In the genomic region with DNA sequence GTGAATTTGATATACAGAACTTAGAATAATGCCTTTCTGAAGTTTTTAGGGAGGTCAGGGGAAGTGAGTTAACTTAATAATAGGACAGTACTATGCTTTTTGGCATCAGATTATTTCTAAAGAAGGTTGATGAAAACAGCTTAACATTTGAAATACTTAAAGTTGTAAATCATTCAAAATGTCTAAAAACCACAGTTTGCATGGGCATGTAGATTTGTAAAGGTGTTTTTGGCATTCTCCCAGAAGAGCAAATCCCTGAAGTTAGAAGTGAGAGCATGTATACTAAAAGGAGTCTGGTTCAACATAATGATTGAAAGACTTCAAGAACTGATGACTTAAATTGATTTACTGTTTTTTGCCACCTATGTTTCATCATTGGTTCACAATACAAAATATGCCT, we compare ENCODE assay signal across 2 cellular contexts.
TF ChIP-seq lines count a peak whose summit lies in the region.

No MANE protein-coding gene starts in this region.

TF ChIP-seq in HEK293, 187 proteins besides CTCF, POLR2A, EP300 and RAD21:
- TF ChIP-seq ZNF426 (tag by site-specific recombination; IDR thresholded peaks at IDR 0.05) (no peak), ZNF473 (tag by site-specific recombination; IDR thresholded peaks at IDR 0.05) (no peak), ZNF629 (tag by site-specific recombination; IDR thresholded peaks at IDR 0.05) (0 out of 2 replicates have a peak, but pooled peaks have one; percentile 8)
- TF ChIP-seq, protein P1, sequence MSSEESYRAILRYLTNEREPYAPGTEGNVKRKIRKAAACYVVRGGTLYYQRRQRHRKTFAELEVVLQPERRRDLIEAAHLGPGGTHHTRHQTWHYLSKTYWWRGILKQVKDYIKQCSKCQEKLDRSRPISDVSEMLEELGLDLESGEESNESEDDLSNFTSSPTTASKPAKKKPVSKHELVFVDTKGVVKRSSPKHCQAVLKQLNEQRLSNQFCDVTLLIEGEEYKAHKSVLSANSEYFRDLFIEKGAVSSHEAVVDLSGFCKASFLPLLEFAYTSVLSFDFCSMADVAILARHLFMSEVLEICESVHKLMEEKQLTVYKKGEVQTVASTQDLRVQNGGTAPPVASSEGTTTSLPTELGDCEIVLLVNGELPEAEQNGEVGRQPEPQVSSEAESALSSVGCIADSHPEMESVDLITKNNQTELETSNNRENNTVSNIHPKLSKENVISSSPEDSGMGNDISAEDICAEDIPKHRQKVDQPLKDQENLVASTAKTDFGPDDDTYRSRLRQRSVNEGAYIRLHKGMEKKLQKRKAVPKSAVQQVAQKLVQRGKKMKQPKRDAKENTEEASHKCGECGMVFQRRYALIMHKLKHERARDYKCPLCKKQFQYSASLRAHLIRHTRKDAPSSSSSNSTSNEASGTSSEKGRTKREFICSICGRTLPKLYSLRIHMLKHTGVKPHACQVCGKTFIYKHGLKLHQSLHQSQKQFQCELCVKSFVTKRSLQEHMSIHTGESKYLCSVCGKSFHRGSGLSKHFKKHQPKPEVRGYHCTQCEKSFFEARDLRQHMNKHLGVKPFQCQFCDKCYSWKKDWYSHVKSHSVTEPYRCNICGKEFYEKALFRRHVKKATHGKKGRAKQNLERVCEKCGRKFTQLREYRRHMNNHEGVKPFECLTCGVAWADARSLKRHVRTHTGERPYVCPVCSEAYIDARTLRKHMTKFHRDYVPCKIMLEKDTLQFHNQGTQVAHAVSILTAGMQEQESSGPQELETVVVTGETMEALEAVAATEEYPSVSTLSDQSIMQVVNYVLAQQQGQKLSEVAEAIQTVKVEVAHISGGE (tag by site-specific recombination; conservative IDR thresholded peaks at IDR 0.05; ENCODE audit: low read depth): no peak
- TF ChIP-seq, protein P2, sequence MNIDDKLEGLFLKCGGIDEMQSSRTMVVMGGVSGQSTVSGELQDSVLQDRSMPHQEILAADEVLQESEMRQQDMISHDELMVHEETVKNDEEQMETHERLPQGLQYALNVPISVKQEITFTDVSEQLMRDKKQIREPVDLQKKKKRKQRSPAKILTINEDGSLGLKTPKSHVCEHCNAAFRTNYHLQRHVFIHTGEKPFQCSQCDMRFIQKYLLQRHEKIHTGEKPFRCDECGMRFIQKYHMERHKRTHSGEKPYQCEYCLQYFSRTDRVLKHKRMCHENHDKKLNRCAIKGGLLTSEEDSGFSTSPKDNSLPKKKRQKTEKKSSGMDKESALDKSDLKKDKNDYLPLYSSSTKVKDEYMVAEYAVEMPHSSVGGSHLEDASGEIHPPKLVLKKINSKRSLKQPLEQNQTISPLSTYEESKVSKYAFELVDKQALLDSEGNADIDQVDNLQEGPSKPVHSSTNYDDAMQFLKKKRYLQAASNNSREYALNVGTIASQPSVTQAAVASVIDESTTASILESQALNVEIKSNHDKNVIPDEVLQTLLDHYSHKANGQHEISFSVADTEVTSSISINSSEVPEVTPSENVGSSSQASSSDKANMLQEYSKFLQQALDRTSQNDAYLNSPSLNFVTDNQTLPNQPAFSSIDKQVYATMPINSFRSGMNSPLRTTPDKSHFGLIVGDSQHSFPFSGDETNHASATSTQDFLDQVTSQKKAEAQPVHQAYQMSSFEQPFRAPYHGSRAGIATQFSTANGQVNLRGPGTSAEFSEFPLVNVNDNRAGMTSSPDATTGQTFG (tag by site-specific recombination; IDR thresholded peaks at IDR 0.05; ENCODE audit: borderline replicate concordance): no peak
- TF ChIP-seq, protein P3, sequence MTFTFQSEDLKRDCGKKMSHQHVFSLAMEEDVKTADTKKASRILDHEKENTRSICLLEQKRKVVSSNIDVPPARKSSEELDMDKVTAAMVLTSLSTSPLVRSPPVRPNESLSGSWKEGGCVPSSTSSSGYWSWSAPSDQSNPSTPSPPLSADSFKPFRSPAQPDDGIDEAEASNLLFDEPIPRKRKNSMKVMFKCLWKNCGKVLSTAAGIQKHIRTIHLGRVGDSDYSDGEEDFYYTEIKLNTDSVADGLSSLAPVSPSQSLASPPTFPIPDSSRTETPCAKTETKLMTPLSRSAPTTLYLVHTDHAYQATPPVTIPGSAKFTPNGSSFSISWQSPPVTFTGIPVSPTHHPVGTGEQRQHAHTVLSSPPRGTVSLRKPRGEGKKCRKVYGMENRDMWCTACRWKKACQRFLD (tag by site-specific recombination; IDR thresholded peaks at IDR 0.05): no peak
- TF ChIP-seq, protein P4, sequence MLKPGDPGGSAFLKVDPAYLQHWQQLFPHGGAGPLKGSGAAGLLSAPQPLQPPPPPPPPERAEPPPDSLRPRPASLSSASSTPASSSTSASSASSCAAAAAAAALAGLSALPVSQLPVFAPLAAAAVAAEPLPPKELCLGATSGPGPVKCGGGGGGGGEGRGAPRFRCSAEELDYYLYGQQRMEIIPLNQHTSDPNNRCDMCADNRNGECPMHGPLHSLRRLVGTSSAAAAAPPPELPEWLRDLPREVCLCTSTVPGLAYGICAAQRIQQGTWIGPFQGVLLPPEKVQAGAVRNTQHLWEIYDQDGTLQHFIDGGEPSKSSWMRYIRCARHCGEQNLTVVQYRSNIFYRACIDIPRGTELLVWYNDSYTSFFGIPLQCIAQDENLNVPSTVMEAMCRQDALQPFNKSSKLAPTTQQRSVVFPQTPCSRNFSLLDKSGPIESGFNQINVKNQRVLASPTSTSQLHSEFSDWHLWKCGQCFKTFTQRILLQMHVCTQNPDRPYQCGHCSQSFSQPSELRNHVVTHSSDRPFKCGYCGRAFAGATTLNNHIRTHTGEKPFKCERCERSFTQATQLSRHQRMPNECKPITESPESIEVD (tag by site-specific recombination; IDR thresholded peaks at IDR 0.05): peak; percentile 85
- TF ChIP-seq, protein P5, sequence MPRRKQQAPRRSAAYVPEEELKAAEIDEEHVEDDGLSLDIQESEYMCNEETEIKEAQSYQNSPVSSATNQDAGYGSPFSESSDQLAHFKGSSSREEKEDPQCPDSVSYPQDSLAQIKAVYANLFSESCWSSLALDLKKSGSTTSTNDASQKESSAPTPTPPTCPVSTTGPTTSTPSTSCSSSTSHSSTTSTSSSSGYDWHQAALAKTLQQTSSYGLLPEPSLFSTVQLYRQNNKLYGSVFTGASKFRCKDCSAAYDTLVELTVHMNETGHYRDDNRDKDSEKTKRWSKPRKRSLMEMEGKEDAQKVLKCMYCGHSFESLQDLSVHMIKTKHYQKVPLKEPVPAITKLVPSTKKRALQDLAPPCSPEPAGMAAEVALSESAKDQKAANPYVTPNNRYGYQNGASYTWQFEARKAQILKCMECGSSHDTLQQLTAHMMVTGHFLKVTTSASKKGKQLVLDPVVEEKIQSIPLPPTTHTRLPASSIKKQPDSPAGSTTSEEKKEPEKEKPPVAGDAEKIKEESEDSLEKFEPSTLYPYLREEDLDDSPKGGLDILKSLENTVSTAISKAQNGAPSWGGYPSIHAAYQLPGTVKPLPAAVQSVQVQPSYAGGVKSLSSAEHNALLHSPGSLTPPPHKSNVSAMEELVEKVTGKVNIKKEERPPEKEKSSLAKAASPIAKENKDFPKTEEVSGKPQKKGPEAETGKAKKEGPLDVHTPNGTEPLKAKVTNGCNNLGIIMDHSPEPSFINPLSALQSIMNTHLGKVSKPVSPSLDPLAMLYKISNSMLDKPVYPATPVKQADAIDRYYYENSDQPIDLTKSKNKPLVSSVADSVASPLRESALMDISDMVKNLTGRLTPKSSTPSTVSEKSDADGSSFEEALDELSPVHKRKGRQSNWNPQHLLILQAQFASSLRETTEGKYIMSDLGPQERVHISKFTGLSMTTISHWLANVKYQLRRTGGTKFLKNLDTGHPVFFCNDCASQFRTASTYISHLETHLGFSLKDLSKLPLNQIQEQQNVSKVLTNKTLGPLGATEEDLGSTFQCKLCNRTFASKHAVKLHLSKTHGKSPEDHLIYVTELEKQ (tag by site-specific recombination; IDR thresholded peaks at IDR 0.05; ENCODE audit: borderline replicate concordance): peak; percentile 18; the same call in 1 of the 2 replicates

TF ChIP-seq in K562, 482 proteins besides CTCF, POLR2A, EP300 and RAD21 (continues in another document):
- TF ChIP-seq FOXM1 (IDR thresholded peaks at IDR 0.05; ENCODE audit: low read depth) (no peak), FOXM1 (CRISPR knock-in tag; IDR thresholded peaks at IDR 0.05; ENCODE audit: low read depth) (no peak), MECOM (CRISPR knock-in tag; IDR thresholded peaks at IDR 0.05) (no peak), MEIS2 (IDR thresholded peaks at IDR 0.05; ENCODE audit: partially characterized antibody) (peak; percentile 76), PURB (CRISPR knock-in tag; IDR thresholded peaks at IDR 0.05; ENCODE audit: low read depth) (no peak), ZNF696 (CRISPR knock-in tag; conservative IDR thresholded peaks at IDR 0.05) (no peak), ZNF282 (CRISPR knock-in tag; IDR thresholded peaks at IDR 0.05) (no peak), PHB2 (IDR thresholded peaks at IDR 0.05; ENCODE audit: low read depth) (no peak), STAG1 (CRISPR knock-in tag; IDR thresholded peaks at IDR 0.05; ENCODE audit: borderline replicate concordance) (no peak), ZNF12 (CRISPR knock-in tag; IDR thresholded peaks at IDR 0.05) (no peak), RAD51 (IDR thresholded peaks at IDR 0.05; ENCODE audit: borderline replicate concordance, low read depth) (no peak), ARNT (IDR thresholded peaks at IDR 0.05) (no peak), COPS2 (conservative IDR thresholded peaks at IDR 0.05) (no peak), NR4A1 (CRISPR knock-in tag; IDR thresholded peaks at IDR 0.05) (no peak), NR4A1 (tag; IDR thresholded peaks at IDR 0.05) (no peak), NR1H2 (CRISPR knock-in tag; IDR thresholded peaks at IDR 0.05) (no peak), RBFOX2 (IDR thresholded peaks at IDR 0.05; ENCODE audit: low read depth, low read length) (no peak), ZBTB7A (IDR thresholded peaks at IDR 0.05; ENCODE audit: borderline replicate concordance, control insufficient read depth, low read depth, low read length) (no peak), PHTF2 (CRISPR knock-in tag; IDR thresholded peaks at IDR 0.05) (no peak), ETV6 (IDR thresholded peaks at IDR 0.05; ENCODE audit: borderline replicate concordance in 1 of 2, low read depth in 2 of 2, low read length in 1 of 2) (no peak), ETV6 (CRISPR knock-in tag; IDR thresholded peaks at IDR 0.05; ENCODE audit: borderline replicate concordance) (no peak), PYGO2 (tag; IDR thresholded peaks at IDR 0.05) (no peak)
- TF ChIP-seq, protein P6, sequence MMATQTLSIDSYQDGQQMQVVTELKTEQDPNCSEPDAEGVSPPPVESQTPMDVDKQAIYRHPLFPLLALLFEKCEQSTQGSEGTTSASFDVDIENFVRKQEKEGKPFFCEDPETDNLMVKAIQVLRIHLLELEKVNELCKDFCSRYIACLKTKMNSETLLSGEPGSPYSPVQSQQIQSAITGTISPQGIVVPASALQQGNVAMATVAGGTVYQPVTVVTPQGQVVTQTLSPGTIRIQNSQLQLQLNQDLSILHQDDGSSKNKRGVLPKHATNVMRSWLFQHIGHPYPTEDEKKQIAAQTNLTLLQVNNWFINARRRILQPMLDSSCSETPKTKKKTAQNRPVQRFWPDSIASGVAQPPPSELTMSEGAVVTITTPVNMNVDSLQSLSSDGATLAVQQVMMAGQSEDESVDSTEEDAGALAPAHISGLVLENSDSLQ (IDR thresholded peaks at IDR 0.05): peak; percentile 46
- TF ChIP-seq, protein P7, sequence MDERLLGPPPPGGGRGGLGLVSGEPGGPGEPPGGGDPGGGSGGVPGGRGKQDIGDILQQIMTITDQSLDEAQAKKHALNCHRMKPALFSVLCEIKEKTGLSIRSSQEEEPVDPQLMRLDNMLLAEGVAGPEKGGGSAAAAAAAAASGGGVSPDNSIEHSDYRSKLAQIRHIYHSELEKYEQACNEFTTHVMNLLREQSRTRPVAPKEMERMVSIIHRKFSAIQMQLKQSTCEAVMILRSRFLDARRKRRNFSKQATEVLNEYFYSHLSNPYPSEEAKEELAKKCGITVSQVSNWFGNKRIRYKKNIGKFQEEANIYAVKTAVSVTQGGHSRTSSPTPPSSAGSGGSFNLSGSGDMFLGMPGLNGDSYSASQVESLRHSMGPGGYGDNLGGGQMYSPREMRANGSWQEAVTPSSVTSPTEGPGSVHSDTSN (CRISPR knock-in tag; IDR thresholded peaks at IDR 0.05; ENCODE audit: low read depth): no peak
- TF ChIP-seq, protein P7 (tag; conservative IDR thresholded peaks at IDR 0.05; ENCODE audit: low read depth): peak; percentile 67
- TF ChIP-seq, protein P8, sequence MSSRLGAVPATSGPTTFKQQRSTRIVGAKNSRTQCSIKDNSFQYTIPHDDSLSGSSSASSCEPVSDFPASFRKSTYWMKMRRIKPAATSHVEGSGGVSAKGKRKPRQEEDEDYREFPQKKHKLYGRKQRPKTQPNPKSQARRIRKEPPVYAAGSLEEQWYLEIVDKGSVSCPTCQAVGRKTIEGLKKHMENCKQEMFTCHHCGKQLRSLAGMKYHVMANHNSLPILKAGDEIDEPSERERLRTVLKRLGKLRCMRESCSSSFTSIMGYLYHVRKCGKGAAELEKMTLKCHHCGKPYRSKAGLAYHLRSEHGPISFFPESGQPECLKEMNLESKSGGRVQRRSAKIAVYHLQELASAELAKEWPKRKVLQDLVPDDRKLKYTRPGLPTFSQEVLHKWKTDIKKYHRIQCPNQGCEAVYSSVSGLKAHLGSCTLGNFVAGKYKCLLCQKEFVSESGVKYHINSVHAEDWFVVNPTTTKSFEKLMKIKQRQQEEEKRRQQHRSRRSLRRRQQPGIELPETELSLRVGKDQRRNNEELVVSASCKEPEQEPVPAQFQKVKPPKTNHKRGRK (tag; IDR thresholded peaks at IDR 0.05): no peak
